In the genomic region with DNA sequence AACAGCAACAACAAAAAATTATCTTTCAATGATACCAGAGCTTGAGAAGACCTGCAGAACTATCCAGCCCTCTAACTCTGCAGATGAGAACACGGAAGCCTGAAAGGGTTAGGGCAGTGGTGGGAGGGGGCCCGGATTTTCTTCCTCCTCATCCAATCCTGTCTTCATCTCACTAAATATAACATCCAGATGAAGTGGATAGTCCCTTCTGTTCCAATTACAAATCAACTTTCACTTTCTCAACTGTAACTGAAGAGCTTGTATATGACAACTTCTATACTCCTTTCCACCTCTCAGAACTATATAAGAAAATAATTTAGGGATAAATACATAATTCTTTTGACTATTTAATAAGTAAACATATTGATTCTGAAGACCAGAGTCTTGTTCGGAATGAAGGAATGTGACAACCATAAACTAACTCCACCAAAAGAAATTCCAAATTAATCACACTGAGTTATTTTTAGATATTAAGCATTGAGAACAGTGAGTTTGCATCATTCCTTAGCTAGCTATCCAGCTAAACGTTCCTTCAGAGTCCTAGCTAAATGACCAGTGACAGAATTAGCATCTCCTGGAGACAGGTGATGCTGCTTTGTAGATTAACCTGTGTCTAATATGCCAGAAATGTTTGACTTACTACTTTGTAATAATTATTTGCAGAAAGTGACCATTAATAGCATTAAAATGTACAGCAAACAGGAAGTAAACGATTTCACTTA, we compare ENCODE assay signal across 1 cellular context.
TF ChIP-seq lines count a peak whose summit lies in the region.

No MANE protein-coding gene starts in this region.

TF ChIP-seq in GM12878, 131 proteins besides CTCF, POLR2A, EP300 and RAD21:
- TF ChIP-seq RFX5 (IDR thresholded peaks at IDR 0.05; ENCODE audit: low read depth, low read length) (peak; percentile 64; the same call in 1 of the 2 replicates), ZNF24 (IDR thresholded peaks at IDR 0.05) (peak; percentile 57; the same call in 1 of the 2 replicates), BHLHE40 (IDR thresholded peaks at IDR 0.05; ENCODE audit: borderline replicate concordance in 1 of 2, low read depth in 2 of 2, low read length in 1 of 2) (no peak)
TF ChIP-seq in GM12878: peak in this region for 2.
